ENCODE assay signal across 13 cellular contexts in genomic region chr12:92603741-92604432, GRCh38.
DNase-seq lines count a peak whose midpoint lies in the region; ATAC-seq and TF ChIP-seq lines count a peak whose summit lies in the region.
"Had no signal": no experiment of that assay in that cellular context is flagged by ENCODE, and none has a peak within 500 bp of the region (broad histone marks: within the 10 kb centered on the region; RNA-seq: fewer than 3 reads in every experiment).

No MANE protein-coding gene starts in this region.

- no peak for ATAC-seq in stimulated activated memory B cell treated with anti-CD40 and anti-IgM and Interleukin-4, amounts not matched to agents 10 μg/mL and 1 μg/mL and 100 μg/mL, for 72 hours

- DNase-seq in activated naive CD4-positive, alpha-beta T cell treated with anti-CD3 and anti-CD28 coated beads, Interleukin-2, amount 50 U/mL, for 16 hours, result peak; percentile 13
- DNase-seq in activated naive CD4-positive, alpha-beta T cell treated with Interleukin-2 at 50 U/mL for 16 hours, result no peak
- DNase-seq in WERI-Rb-1 (no peak), fibroblast of pulmonary artery (ENCODE audit: low read depth) (no peak), vagina (ENCODE audit: extremely low spot score in 2 of 2) (no peak), stomach (no peak), T1000 (lab: John Stamatoyannopoulos, UW) (no peak)
- DNase-seq: activated CD8-positive, alpha-beta memory T cell treated with anti-CD3 and anti-CD28 coated beads for 24 hours; COR-L47; Right ventricle myocardium superior; stimulated activated naive B cell treated with anti-CD40 and anti-IgM and Interleukin-4, amounts not matched to agents 10 μg/mL and 1 μg/mL and 100 μg/mL, for 72 hours had no signal

- H3K4me3 ChIP-seq in WERI-Rb-1 (ENCODE audit: low read depth, low read length) (no peak overlapping the region), fibroblast of pulmonary artery (replicated peaks; ENCODE audit: low read depth, low read length) (no peak overlapping the region), vagina (no peak overlapping the region), stomach (no peak overlapping the region)
- H3K4me3 ChIP-seq: skin epidermis had no signal

- 86 to 95% (median 87%) methylated on average over 2 of the region's 2 CpGs for WGBS in stomach, 5 donors

- no peaks in the 10 kb centered on the region for H3K36me3 ChIP-seq in WERI-Rb-1
- H3K36me3 ChIP-seq in vagina, result no peaks in the 10 kb centered on the region
- H3K36me3 ChIP-seq in stomach, result no peaks in the 10 kb centered on the region

- peaks cover 19% of the 10 kb centered on the region for H3K36me3 Mint-ChIP-seq in stimulated activated memory B cell treated with anti-CD40 and anti-IgM and Interleukin-4, amounts not matched to agents 10 μg/mL and 1 μg/mL and 100 μg/mL, for 72 hours

- no peaks in the 10 kb centered on the region for H3K27me3 Mint-ChIP-seq in stimulated activated memory B cell treated with anti-CD40 and anti-IgM and Interleukin-4, amounts not matched to agents 10 μg/mL and 1 μg/mL and 100 μg/mL, for 72 hours
- H3K27me3 Mint-ChIP-seq: stimulated activated naive B cell treated with anti-CD40 and anti-IgM and Interleukin-4, amounts not matched to agents 10 μg/mL and 1 μg/mL and 100 μg/mL, for 72 hours had no signal

- peaks cover 24% of the 10 kb centered on the region for H3K9me3 ChIP-seq in WERI-Rb-1 (ENCODE audit: severe bottlenecking)
- no peaks in the 10 kb centered on the region for H3K9me3 ChIP-seq in vagina
- peaks cover 3 to 11% (median 9%) of the 10 kb centered on the region in 4 donors for H3K9me3 ChIP-seq in stomach

- H3K4me3 Mint-ChIP-seq in stimulated activated memory B cell treated with anti-CD40 and anti-IgM and Interleukin-4, amounts not matched to agents 10 μg/mL and 1 μg/mL and 100 μg/mL, for 72 hours, result no peak overlapping the region
- H3K4me3 Mint-ChIP-seq: stimulated activated naive B cell treated with anti-CD40 and anti-IgM and Interleukin-4, amounts not matched to agents 10 μg/mL and 1 μg/mL and 100 μg/mL, for 72 hours had no signal

- peaks cover 26% of the 10 kb centered on the region for H3K9me3 Mint-ChIP-seq in stimulated activated memory B cell treated with anti-CD40 and anti-IgM and Interleukin-4, amounts not matched to agents 10 μg/mL and 1 μg/mL and 100 μg/mL, for 72 hours

- TF ChIP-seq POLR2A in vagina (IDR thresholded peaks at IDR 0.05) (no peak), stomach (IDR thresholded peaks at IDR 0.05) (no peak)

- no peak for TF ChIP-seq EP300 in stomach (IDR thresholded peaks at IDR 0.05)

- peaks cover 20% of the 10 kb centered on the region for H3K4me1 Mint-ChIP-seq in stimulated activated memory B cell treated with anti-CD40 and anti-IgM and Interleukin-4, amounts not matched to agents 10 μg/mL and 1 μg/mL and 100 μg/mL, for 72 hours

- TF ChIP-seq CTCF in WERI-Rb-1 (IDR thresholded peaks at IDR 0.05; ENCODE audit: low read depth, low read length) (peak; percentile 19; the same call in 1 of the 2 replicates), fibroblast of pulmonary artery (IDR thresholded peaks at IDR 0.05; ENCODE audit: low read length, missing control alignments) (peak; percentile 11), vagina (IDR thresholded peaks at IDR 0.05) (peak in 1 of 3 experiments; percentile 4), stomach (IDR thresholded peaks at IDR 0.05) (no peak)

- H3K27ac ChIP-seq in WERI-Rb-1 (no peak overlapping the region), vagina (peak overlapping the region; percentile 40), stomach (no peak overlapping the region)

- H3K4me1 ChIP-seq in vagina (peaks cover 12% of the 10 kb centered on the region), stomach (peaks cover 0 to 13% (median 3%) of the 10 kb centered on the region in 4 donors)

- H3K27me3 ChIP-seq in WERI-Rb-1 (ENCODE audit: insufficient read depth, low read depth, severe bottlenecking) (no peaks in the 10 kb centered on the region), vagina (no peaks in the 10 kb centered on the region), stomach (no peaks in the 10 kb centered on the region)

- intact Hi-C loops in vagina (cut with DNase I) (no loop called here), stomach (cut with DNase I; ENCODE audit: low total_unique reads) (no loop called here)

- H3K27ac Mint-ChIP-seq in stimulated activated memory B cell treated with anti-CD40 and anti-IgM and Interleukin-4, amounts not matched to agents 10 μg/mL and 1 μg/mL and 100 μg/mL, for 72 hours, result no peak overlapping the region
- H3K27ac Mint-ChIP-seq: stimulated activated naive B cell treated with anti-CD40 and anti-IgM and Interleukin-4, amounts not matched to agents 10 μg/mL and 1 μg/mL and 100 μg/mL, for 72 hours had no signal

Comparison
In these comparisons a context has a peak if more than half of its experiments do, and no peak if none do; other contexts are left out.
1. CTCF ChIP-seq: peak in WERI-Rb-1 (single experiment) and fibroblast of pulmonary artery (single experiment); none in stomach (0 of 7).